ENCODE assay signal across 8 cellular contexts in the genomic region with DNA sequence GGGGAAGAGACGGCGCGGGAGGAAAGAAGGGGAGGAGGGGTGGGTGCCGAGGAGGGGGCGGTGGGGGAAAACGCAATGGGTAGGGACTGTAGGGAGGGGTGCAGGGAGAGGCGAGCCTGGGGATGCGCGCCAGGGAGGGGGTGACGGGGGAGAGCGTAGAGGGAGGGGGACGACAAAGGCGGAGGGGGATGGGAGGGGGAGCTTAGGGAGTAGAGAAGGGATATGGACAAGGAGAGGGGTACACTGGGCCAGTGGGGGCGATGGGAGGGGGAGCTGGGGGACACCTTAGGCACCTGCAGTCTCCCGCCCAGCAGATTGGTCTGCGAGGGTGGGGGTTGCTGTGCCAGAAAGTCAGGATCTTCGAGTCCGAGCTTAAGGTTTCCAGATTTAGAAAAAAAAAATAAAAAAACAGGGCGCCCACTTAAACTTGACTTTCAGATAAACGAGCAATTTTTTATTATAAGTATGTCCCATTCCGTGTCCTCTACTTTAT. TPM values are rescaled to one million over a fixed set of nuclear protein-coding genes. Genes with fewer than 3 reads are reported as not detected.
DNase-seq lines count a peak whose midpoint lies in the region; ATAC-seq and TF ChIP-seq lines count a peak whose summit lies in the region.

No MANE protein-coding gene starts in this region.

- H3K27ac ChIP-seq in SK-N-SH (ENCODE audit: low read depth in 2 of 2, low read length in 1 of 2) (no peak overlapping the region; a peak in 1 of 4 replicates), PC-3 (ENCODE audit: low read length) (no peak overlapping the region)

- H3K9me2 ChIP-seq in SK-N-SH, result no peaks in the 10 kb centered on the region
- no peaks in the 10 kb centered on the region for H3K9me2 ChIP-seq in PC-3 (replicated peaks; ENCODE audit: low read length)

- ATAC-seq in SK-N-SH treated with all-trans-retinoic acid at 6 μM for 48 hours (no peak), PC-3 (no peak), HG03520 (IDR thresholded peaks at IDR 0.05; ENCODE audit: unreplicated experiment) (no peak), sciatic nerve (no peak)
- ATAC-seq in stimulated activated memory B cell treated with anti-CD40 and anti-IgM and Interleukin-4, amounts not matched to agents 10 μg/mL and 1 μg/mL and 100 μg/mL, for 72 hours, result no peak

- TF ChIP-seq RAD21 in SK-N-SH (IDR thresholded peaks at IDR 0.05; ENCODE audit: low read length), result no peak

- TF ChIP-seq EP300 in SK-N-SH (IDR thresholded peaks at IDR 0.05; ENCODE audit: borderline replicate concordance in 1 of 2, low read depth in 1 of 2, low read length in 1 of 2), result no peak

- H3K9me3 ChIP-seq in SK-N-SH, result no peaks in the 10 kb centered on the region
- no peaks in the 10 kb centered on the region for H3K9me3 ChIP-seq in PC-3 (ENCODE audit: low read length)

- peak overlapping the region; percentile 48 to 59 for H3K4me3 ChIP-seq in SK-N-SH (ENCODE audit: low read depth in 2 of 2, low read length in 1 of 2)
- peak overlapping the region; percentile 66 for H3K4me3 ChIP-seq in PC-3 (ENCODE audit: low read length)
- H3K4me3 ChIP-seq in fibroblast of pulmonary artery (replicated peaks; ENCODE audit: low read depth, low read length), result peak overlapping the region; percentile 49

- H4K20me1 ChIP-seq in SK-N-SH (ENCODE audit: insufficient read depth), result peaks cover 6% of the 10 kb centered on the region
- H4K20me1 ChIP-seq in PC-3 (ENCODE audit: low read length), result 0 out of 2 replicates have a peak, but pooled peaks cover 2% of the 10 kb centered on the region

- TF ChIP-seq CTCF in SK-N-SH (IDR thresholded peaks at IDR 0.05), result no peak
- no peak for TF ChIP-seq CTCF in PC-3 (conservative IDR thresholded peaks at IDR 0.05; ENCODE audit: low read depth, low read length)
- no peak for TF ChIP-seq CTCF in fibroblast of pulmonary artery (IDR thresholded peaks at IDR 0.05; ENCODE audit: low read length, missing control alignments)
- no peak for TF ChIP-seq CTCF in GM20000 (IDR thresholded peaks at IDR 0.05; ENCODE audit: extremely low read depth, missing control alignments)

- H3F3A ChIP-seq in SK-N-SH (replicated peaks; ENCODE audit: insufficient read depth) (peaks cover 18% of the 10 kb centered on the region), PC-3 (ENCODE audit: low read length, unreplicated experiment) (peaks cover 5% of the 10 kb centered on the region)

- POLR2A ChIA-PET in SK-N-SH (lab: Yijun Ruan, JAX), result interaction anchor here (1.9 kb wide), 1 partner anchor 89 kb away, joined by 4 read pairs; the partner anchor contains the start of gene RPL18A
- POLR2A ChIA-PET in PC-3 (lab: Charles Lee; ENCODE audit: unreplicated experiment), result interaction anchor here (0.5 to 0.6 kb wide), 2 partner anchors 15 to 76 kb away, joined by 3 to 6 read pairs; no protein-coding TSS in a partner anchor

- H3K36me3 ChIP-seq in SK-N-SH (replicated peaks in 1 of 2; ENCODE audit: control insufficient read depth in 1 of 2, insufficient read depth in 2 of 2, low read length in 1 of 2), result peaks cover 0 to under 1% of the 10 kb centered on the region in 2 experiments
- no peaks in the 10 kb centered on the region for H3K36me3 ChIP-seq in PC-3 (ENCODE audit: low read depth, low read length)

- H3K4me1 Mint-ChIP-seq in stimulated activated memory B cell treated with anti-CD40 and anti-IgM and Interleukin-4, amounts not matched to agents 10 μg/mL and 1 μg/mL and 100 μg/mL, for 72 hours, result peaks cover 70% of the 10 kb centered on the region

- BruUV-seq in PC-3 (replicated peaks; lab: Mats Ljungman, UMichigan), result no TSS peak

- H3K36me3 Mint-ChIP-seq in stimulated activated memory B cell treated with anti-CD40 and anti-IgM and Interleukin-4, amounts not matched to agents 10 μg/mL and 1 μg/mL and 100 μg/mL, for 72 hours, result no peaks in the 10 kb centered on the region

- intact Hi-C loops in PC-3 (cut with micrococcal nuclease), result loop anchor here (5.0 kb wide), 1 partner anchor 109 kb away; no protein-coding TSS in a partner anchor
- intact Hi-C loops in sciatic nerve (cut with DNase I), result no loop called here

- no peak overlapping the region for H2AFZ ChIP-seq in SK-N-SH (ENCODE audit: low read depth)
- peak overlapping the region; percentile 55 for H2AFZ ChIP-seq in PC-3 (ENCODE audit: low read length)

- peaks cover 46% of the 10 kb centered on the region for H3K27me3 Mint-ChIP-seq in stimulated activated memory B cell treated with anti-CD40 and anti-IgM and Interleukin-4, amounts not matched to agents 10 μg/mL and 1 μg/mL and 100 μg/mL, for 72 hours

- DNase-seq in SK-N-SH, result no peak
- no peak for DNase-seq in PC-3
- no peak for DNase-seq in fibroblast of pulmonary artery (ENCODE audit: low read depth)
- no peak for DNase-seq in GM20000 (ENCODE audit: low spot score)
- DNase-seq in sciatic nerve (ENCODE audit: low spot score), result no peak

- H3K79me2 ChIP-seq in SK-N-SH (ENCODE audit: insufficient read depth) (no peaks in the 10 kb centered on the region), PC-3 (ENCODE audit: low read length) (no peaks in the 10 kb centered on the region)

- peak overlapping the region; percentile 55 for H3K4me2 ChIP-seq in SK-N-SH
- peak overlapping the region; percentile 88 for H3K4me2 ChIP-seq in PC-3 (ENCODE audit: low read length)

- H3K27ac Mint-ChIP-seq in stimulated activated memory B cell treated with anti-CD40 and anti-IgM and Interleukin-4, amounts not matched to agents 10 μg/mL and 1 μg/mL and 100 μg/mL, for 72 hours, result peak overlapping the region; percentile 43

- H3K9ac ChIP-seq in SK-N-SH, result peak overlapping the region; percentile 68; the same call in 1 of the 2 replicates
- H3K9ac ChIP-seq in PC-3 (ENCODE audit: low read length), result peak overlapping the region; percentile 57

- CTCF ChIA-PET in SK-N-SH (lab: Yijun Ruan, JAX), result interaction anchor here (8.4 to 21.7 kb wide), 2 partner anchors 13 to 47 kb away, joined by 69 to 464 read pairs; partner anchors contain the start of gene CCDC124
- CTCF ChIA-PET in PC-3 (lab: Charles Lee), result interaction anchor here (0.6 to 1.3 kb wide), 2 partner anchors 10 to 52 kb away, joined by 6 to 9 read pairs; no protein-coding TSS in a partner anchor

- H3K27me3 ChIP-seq in SK-N-SH (ENCODE audit: insufficient read depth) (peaks cover 35% of the 10 kb centered on the region), PC-3 (ENCODE audit: low read length) (peaks cover 43% of the 10 kb centered on the region)

- peak overlapping the region; percentile 85 for H3K4me3 Mint-ChIP-seq in stimulated activated memory B cell treated with anti-CD40 and anti-IgM and Interleukin-4, amounts not matched to agents 10 μg/mL and 1 μg/mL and 100 μg/mL, for 72 hours

- WGBS in SK-N-SH (ENCODE audit: low lambda C conversion rate), result 8% methylated on average over 21 of the region's 21 CpGs

- H3K9me3 Mint-ChIP-seq in stimulated activated memory B cell treated with anti-CD40 and anti-IgM and Interleukin-4, amounts not matched to agents 10 μg/mL and 1 μg/mL and 100 μg/mL, for 72 hours, result no peaks in the 10 kb centered on the region

- H3K4me1 ChIP-seq in SK-N-SH (ENCODE audit: control insufficient read depth in 1 of 2, insufficient read depth in 2 of 2, low read depth in 1 of 2, low read length in 1 of 2), result peaks cover 11 to 22% of the 10 kb centered on the region in 2 experiments; a peak in 2 of 4 replicates
- H3K4me1 ChIP-seq in PC-3 (ENCODE audit: insufficient read depth, low read length), result peaks cover 37% of the 10 kb centered on the region

TF ChIP-seq in SK-N-SH, 30 proteins besides CTCF, POLR2A, EP300 and RAD21 (continues in another document):
- no peak for TF ChIP-seq GATA2 (CRISPR knock-in tag; IDR thresholded peaks at IDR 0.05)
- no peak for TF ChIP-seq EZH2phosphoT487 (IDR thresholded peaks at IDR 0.05; ENCODE audit: borderline replicate concordance, low read depth)
- TF ChIP-seq MEF2A (IDR thresholded peaks at IDR 0.05; ENCODE audit: borderline replicate concordance, low read depth), result no peak
- no peak for TF ChIP-seq IRF3 (IDR thresholded peaks at IDR 0.05; ENCODE audit: low read depth, low read length)
- TF ChIP-seq FOXM1 (IDR thresholded peaks at IDR 0.05; ENCODE audit: low read depth), result no peak

TF ChIP-seq in SK-N-SH treated with all-trans-retinoic acid at 6 μM for 48 hours, 23 proteins besides CTCF, POLR2A, EP300 and RAD21 (continues in another document):
- no peak for TF ChIP-seq TOX (CRISPR knock-in tag; IDR thresholded peaks at IDR 0.05; ENCODE audit: borderline replicate concordance)
- TF ChIP-seq, protein P1, sequence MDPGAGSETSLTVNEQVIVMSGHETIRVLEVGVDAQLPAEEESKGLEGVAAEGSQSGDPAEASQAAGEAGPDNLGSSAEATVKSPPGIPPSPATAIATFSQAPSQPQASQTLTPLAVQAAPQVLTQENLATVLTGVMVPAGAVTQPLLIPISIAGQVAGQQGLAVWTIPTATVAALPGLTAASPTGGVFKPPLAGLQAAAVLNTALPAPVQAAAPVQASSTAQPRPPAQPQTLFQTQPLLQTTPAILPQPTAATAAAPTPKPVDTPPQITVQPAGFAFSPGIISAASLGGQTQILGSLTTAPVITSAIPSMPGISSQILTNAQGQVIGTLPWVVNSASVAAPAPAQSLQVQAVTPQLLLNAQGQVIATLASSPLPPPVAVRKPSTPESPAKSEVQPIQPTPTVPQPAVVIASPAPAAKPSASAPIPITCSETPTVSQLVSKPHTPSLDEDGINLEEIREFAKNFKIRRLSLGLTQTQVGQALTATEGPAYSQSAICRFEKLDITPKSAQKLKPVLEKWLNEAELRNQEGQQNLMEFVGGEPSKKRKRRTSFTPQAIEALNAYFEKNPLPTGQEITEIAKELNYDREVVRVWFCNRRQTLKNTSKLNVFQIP (CRISPR knock-in tag; IDR thresholded peaks at IDR 0.05; ENCODE audit: borderline replicate concordance, low read depth), result no peak
- no peak for TF ChIP-seq BACH2 (CRISPR knock-in tag; IDR thresholded peaks at IDR 0.05; ENCODE audit: borderline replicate concordance)
- TF ChIP-seq ISL1 (CRISPR knock-in tag; IDR thresholded peaks at IDR 0.05), result no peak
- no peak for TF ChIP-seq ARNTL (CRISPR knock-in tag; IDR thresholded peaks at IDR 0.05; ENCODE audit: borderline replicate concordance, low read depth)

RNA-seq across cellular contexts. Expression of gene CCDC124, which starts 15.7 kb away (rescaled TPM):
- 157 and 231 TPM in 2 replicates for polyA plus RNA-seq in SK-N-SH (2012; rRNA removed)
- polyA plus RNA-seq in SK-N-SH (2012; cell fraction: cytosol; rRNA removed), result 136 and 171 TPM in 2 replicates
- 162 and 202 TPM in 2 replicates for polyA plus RNA-seq in SK-N-SH (2012; cell fraction: nucleus; rRNA removed)
- total RNA-seq in PC-3 (2014; rRNA removed) (165 and 247 TPM in 2 replicates), sciatic nerve (55.1 TPM)

RNA-seq across cellular contexts. Expression of gene KCNN1, which starts 18.4 kb away (rescaled TPM):
- 2.7 and 3.6 TPM in 2 replicates for polyA plus RNA-seq in SK-N-SH (2012; rRNA removed)
- 1.6 and 2.7 TPM in 2 replicates for polyA plus RNA-seq in SK-N-SH (2012; cell fraction: cytosol; rRNA removed)
- 3.2 and 4.4 TPM in 2 replicates for polyA plus RNA-seq in SK-N-SH (2012; cell fraction: nucleus; rRNA removed)
- total RNA-seq in PC-3 (2014; rRNA removed), result not detected in 2 replicates
- 1.4 TPM for total RNA-seq in sciatic nerve

RNA-seq across cellular contexts. Expression of gene ARRDC2, which starts 59.5 kb away (rescaled TPM):
- polyA plus RNA-seq in SK-N-SH (2012; rRNA removed), result 5.5 and 6.3 TPM in 2 replicates
- 3.9 and 4.9 TPM in 2 replicates for polyA plus RNA-seq in SK-N-SH (2012; cell fraction: cytosol; rRNA removed)
- 14.9 and 22.3 TPM in 2 replicates for polyA plus RNA-seq in SK-N-SH (2012; cell fraction: nucleus; rRNA removed)
- 27.7 and 38.5 TPM in 2 replicates for total RNA-seq in PC-3 (2014; rRNA removed)
- total RNA-seq in sciatic nerve, result 38.2 TPM
